ENCODE assay signal across 17 cellular contexts in the genomic region with DNA sequence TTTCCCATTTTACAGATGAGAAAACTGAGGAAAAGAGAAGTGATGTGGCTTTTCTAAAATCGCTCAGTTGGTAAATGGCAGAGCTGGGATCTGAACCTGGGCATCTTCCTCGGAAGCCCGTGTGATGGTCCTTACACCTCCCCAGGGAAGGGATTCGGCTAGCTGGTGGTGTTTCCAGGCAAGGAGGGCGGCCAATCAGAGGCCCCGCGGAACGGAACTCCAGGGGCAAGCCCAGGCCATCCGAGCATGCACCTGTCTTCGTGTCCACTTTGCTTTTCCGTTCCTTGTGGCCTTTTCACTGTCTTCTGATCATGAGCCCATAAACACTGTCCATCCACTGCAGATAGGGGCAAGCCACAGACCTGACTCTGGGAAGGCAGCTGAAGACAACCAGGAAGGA.
A peak's percentile ranks its signal among the peaks of the same experiment; 100 is the strongest.
DNase-seq lines count a peak whose midpoint lies in the region; ATAC-seq, FAIRE-seq and TF ChIP-seq lines count a peak whose summit lies in the region.
"Had no signal": no experiment of that assay in that cellular context is flagged by ENCODE, and none has a peak within 500 bp of the region (broad histone marks: within the 10 kb centered on the region; RNA-seq: fewer than 3 reads in every experiment).

No MANE protein-coding gene starts in this region.

- H3K9me1 ChIP-seq in K562 (ENCODE audit: control insufficient read depth, insufficient read depth, low read length), result no peaks in the 10 kb centered on the region

- no peak overlapping the region for H3K4me2 ChIP-seq in K562 (ENCODE audit: insufficient read depth, low read length)

- H3K36me3 ChIP-seq in K562 (ENCODE audit: control insufficient read depth, insufficient read depth, low read length) (no peaks in the 10 kb centered on the region), endodermal cell (ENCODE audit: control insufficient read depth, insufficient read depth, low read length) (no peaks in the 10 kb centered on the region)
- H3K36me3 ChIP-seq: HAP-1 had no signal

- FAIRE-seq in K562 (lab: Jason Lieb, UNC) (no peak), HTR-8/SVneo (lab: Jason Lieb, UNC) (no peak)
- FAIRE-seq: GM12892, H54 had no signal

- no peak for TF ChIP-seq RAD21 in K562 (CRISPR knock-in tag; conservative IDR thresholded peaks at IDR 0.05 in 1 of 2, IDR thresholded peaks at IDR 0.05 in 1 of 2)

- H3K9me3 ChIP-seq in K562 (replicated peaks; ENCODE audit: control insufficient read depth, insufficient read depth, low read depth, low read length), result no peaks in the 10 kb centered on the region
- no peaks in the 10 kb centered on the region for H3K9me3 ChIP-seq in endodermal cell (ENCODE audit: control insufficient read depth, low read length)
- H3K9me3 ChIP-seq: HAP-1 had no signal

- H3K27me3 Mint-ChIP-seq in endodermal cell (ENCODE audit: insufficient read depth), result peaks cover 60% of the 10 kb centered on the region
- peaks cover 13% of the 10 kb centered on the region for H3K27me3 Mint-ChIP-seq in activated T-cell treated with anti-CD3 and anti-CD28 coated beads, Interleukin-2, amount 50 U/mL, for 4 hours (ENCODE audit: low read depth)

- intact Hi-C loops in K562 (cut with micrococcal nuclease), result loop anchor here (10.0 kb wide), 1 partner anchor 834 kb away; no protein-coding TSS in a partner anchor
- intact Hi-C loops in sciatic nerve (cut with DNase I), result no loop called here

- no peak for TF ChIP-seq CTCF in K562 (IDR thresholded peaks at IDR 0.05 in 2 of 3, conservative IDR thresholded peaks at IDR 0.05 in 1 of 3; ENCODE audit: insufficient read depth in 2 of 3, low read depth in 1 of 3, low read length in 3 of 3)
- no peak for TF ChIP-seq CTCF in endodermal cell (conservative IDR thresholded peaks at IDR 0.05)

- no peak overlapping the region for H3K9ac ChIP-seq in K562 (ENCODE audit: insufficient read depth in 1 of 2, low read depth in 2 of 2, low read length in 2 of 2)
- no peak overlapping the region for H3K9ac ChIP-seq in endodermal cell (ENCODE audit: extremely low read depth, low read length, poor library complexity, severe bottlenecking)

- H3K27me3 ChIP-seq in K562 (ENCODE audit: control insufficient read depth in 2 of 2, insufficient read depth in 2 of 2, low read length in 2 of 2), result peaks cover 16 to 40% of the 10 kb centered on the region in 2 experiments
- peaks cover 32% of the 10 kb centered on the region for H3K27me3 ChIP-seq in endodermal cell (ENCODE audit: control insufficient read depth, insufficient read depth, low read length, poor library complexity, severe bottlenecking)

- H3K4me1 ChIP-seq in K562 (replicated peaks in 1 of 2; ENCODE audit: control insufficient read depth in 2 of 2, insufficient read depth in 2 of 2, low read length in 2 of 2), result no peaks in the 10 kb centered on the region
- no peaks in the 10 kb centered on the region for H3K4me1 ChIP-seq in endodermal cell (ENCODE audit: control insufficient read depth, insufficient read depth, low read length)
- H3K4me1 ChIP-seq: HAP-1 had no signal

- no peak for TF ChIP-seq POLR2A in K562 (conservative IDR thresholded peaks at IDR 0.05)

- in situ Hi-C loops in K562 (cut with MboI), result no loop called here

- ATAC-seq in K562, result no peak
- ATAC-seq in sciatic nerve, result no peak
- ATAC-seq in activated T-cell treated with anti-CD3 and anti-CD28 coated beads, Interleukin-2, amount 50 U/mL, for 4 hours, result no peak

- H3K27ac ChIP-seq in angular gyrus (ENCODE audit: low read depth, low read length), result peak overlapping the region; percentile 73
- no peak overlapping the region for H3K27ac ChIP-seq in K562 (ENCODE audit: extremely low read depth, low read depth, low read length)
- no peak overlapping the region for H3K27ac ChIP-seq in endodermal cell (ENCODE audit: low read depth, low read length)

- no peak overlapping the region for H3K4me3 Mint-ChIP-seq in endodermal cell
- H3K4me3 Mint-ChIP-seq in activated T-cell treated with anti-CD3 and anti-CD28 coated beads, Interleukin-2, amount 50 U/mL, for 4 hours, result no peak overlapping the region
- H3K4me3 Mint-ChIP-seq: CD4-positive, alpha-beta memory T cell; HFFc6 had no signal

- CTCF ChIA-PET in K562 (lab: Yijun Ruan, JAX; ENCODE audit: low intra/inter-chr PET ratio), result interaction anchor here (0.6 kb wide), 1 partner anchor 67 kb away, joined by 3 read pairs; no protein-coding TSS in a partner anchor

- no peaks in the 10 kb centered on the region for H3K79me2 ChIP-seq in K562 (ENCODE audit: control insufficient read depth, insufficient read depth, low read length)

- H3K27ac Mint-ChIP-seq in endodermal cell, result no peak overlapping the region
- H3K27ac Mint-ChIP-seq: HFFc6 had no signal

- H3K4me1 Mint-ChIP-seq in endodermal cell, result peaks cover 11% of the 10 kb centered on the region
- H3K4me1 Mint-ChIP-seq in activated T-cell treated with anti-CD3 and anti-CD28 coated beads, Interleukin-2, amount 50 U/mL, for 4 hours (ENCODE audit: low read depth), result no peaks in the 10 kb centered on the region

- BruUV-seq in K562 (replicated peaks; lab: Mats Ljungman, UMichigan), result no TSS peak

- no peak overlapping the region for H2AFZ ChIP-seq in K562 (ENCODE audit: low read depth, low read length)

- peaks cover 2% of the 10 kb centered on the region; the same call in 1 of the 2 replicates for H4K20me1 ChIP-seq in K562 (replicated peaks; ENCODE audit: control insufficient read depth, insufficient read depth, low read length)

- DNase-seq in K562 (ENCODE audit: extremely low read depth in 1 of 4, low spot score in 3 of 4) (no peak), endodermal cell (peak; percentile 31), sciatic nerve (ENCODE audit: low spot score) (peak; percentile 21), GDM1 (lab: John Stamatoyannopoulos, UW) (no peak), RKO (ENCODE audit: low spot score) (no peak), HTR-8/SVneo (ENCODE audit: insufficient read length, low spot score) (no peak)
- no peak for DNase-seq in activated T-cell treated with anti-CD3 and anti-CD28 coated beads, Interleukin-2, amount 50 U/mL, for 4 hours
- DNase-seq: Calu3; CD4-positive, alpha-beta memory T cell; COR-L47; DMS79 treated with DMSO at 0.1 percent for 48 hours; GOT3; HFFc6 had no signal

- H3K36me3 Mint-ChIP-seq in endodermal cell (ENCODE audit: low read depth), result no peaks in the 10 kb centered on the region
- no peaks in the 10 kb centered on the region for H3K36me3 Mint-ChIP-seq in activated T-cell treated with anti-CD3 and anti-CD28 coated beads, Interleukin-2, amount 50 U/mL, for 4 hours (ENCODE audit: insufficient read depth)
- H3K36me3 Mint-ChIP-seq: CD4-positive, alpha-beta memory T cell had no signal

- peaks cover 5% of the 10 kb centered on the region for H3K9me3 Mint-ChIP-seq in endodermal cell
- no peaks in the 10 kb centered on the region for H3K9me3 Mint-ChIP-seq in activated T-cell treated with anti-CD3 and anti-CD28 coated beads, Interleukin-2, amount 50 U/mL, for 4 hours

- WGBS in K562 (ENCODE audit: insufficient coverage, low coverage, missing lambda C conversion rate), result under 1% methylated on average over 11 of the region's 11 CpGs
- WGBS in endodermal cell (ENCODE audit: insufficient coverage in 1 of 2, insufficient read length in 1 of 2), 2 experiments, result 91 to 93% methylated on average over 10 to 11 of the region's 11 CpGs

- no peak overlapping the region for H3K4me3 ChIP-seq in K562
- no peak overlapping the region for H3K4me3 ChIP-seq in endodermal cell (ENCODE audit: low read length)
- H3K4me3 ChIP-seq: HAP-1 had no signal

- no peak for TF ChIP-seq EP300 in K562 (IDR thresholded peaks at IDR 0.05; ENCODE audit: low read length)

- POLR2A ChIA-PET in K562 (lab: Yijun Ruan, JAX), result interaction anchor here (1.0 kb wide), 1 partner anchor 16 kb away, joined by 3 read pairs; no protein-coding TSS in a partner anchor

TF ChIP-seq in K562, 482 proteins besides CTCF, POLR2A, EP300 and RAD21 (continues in another document):
- TF ChIP-seq, protein P1, sequence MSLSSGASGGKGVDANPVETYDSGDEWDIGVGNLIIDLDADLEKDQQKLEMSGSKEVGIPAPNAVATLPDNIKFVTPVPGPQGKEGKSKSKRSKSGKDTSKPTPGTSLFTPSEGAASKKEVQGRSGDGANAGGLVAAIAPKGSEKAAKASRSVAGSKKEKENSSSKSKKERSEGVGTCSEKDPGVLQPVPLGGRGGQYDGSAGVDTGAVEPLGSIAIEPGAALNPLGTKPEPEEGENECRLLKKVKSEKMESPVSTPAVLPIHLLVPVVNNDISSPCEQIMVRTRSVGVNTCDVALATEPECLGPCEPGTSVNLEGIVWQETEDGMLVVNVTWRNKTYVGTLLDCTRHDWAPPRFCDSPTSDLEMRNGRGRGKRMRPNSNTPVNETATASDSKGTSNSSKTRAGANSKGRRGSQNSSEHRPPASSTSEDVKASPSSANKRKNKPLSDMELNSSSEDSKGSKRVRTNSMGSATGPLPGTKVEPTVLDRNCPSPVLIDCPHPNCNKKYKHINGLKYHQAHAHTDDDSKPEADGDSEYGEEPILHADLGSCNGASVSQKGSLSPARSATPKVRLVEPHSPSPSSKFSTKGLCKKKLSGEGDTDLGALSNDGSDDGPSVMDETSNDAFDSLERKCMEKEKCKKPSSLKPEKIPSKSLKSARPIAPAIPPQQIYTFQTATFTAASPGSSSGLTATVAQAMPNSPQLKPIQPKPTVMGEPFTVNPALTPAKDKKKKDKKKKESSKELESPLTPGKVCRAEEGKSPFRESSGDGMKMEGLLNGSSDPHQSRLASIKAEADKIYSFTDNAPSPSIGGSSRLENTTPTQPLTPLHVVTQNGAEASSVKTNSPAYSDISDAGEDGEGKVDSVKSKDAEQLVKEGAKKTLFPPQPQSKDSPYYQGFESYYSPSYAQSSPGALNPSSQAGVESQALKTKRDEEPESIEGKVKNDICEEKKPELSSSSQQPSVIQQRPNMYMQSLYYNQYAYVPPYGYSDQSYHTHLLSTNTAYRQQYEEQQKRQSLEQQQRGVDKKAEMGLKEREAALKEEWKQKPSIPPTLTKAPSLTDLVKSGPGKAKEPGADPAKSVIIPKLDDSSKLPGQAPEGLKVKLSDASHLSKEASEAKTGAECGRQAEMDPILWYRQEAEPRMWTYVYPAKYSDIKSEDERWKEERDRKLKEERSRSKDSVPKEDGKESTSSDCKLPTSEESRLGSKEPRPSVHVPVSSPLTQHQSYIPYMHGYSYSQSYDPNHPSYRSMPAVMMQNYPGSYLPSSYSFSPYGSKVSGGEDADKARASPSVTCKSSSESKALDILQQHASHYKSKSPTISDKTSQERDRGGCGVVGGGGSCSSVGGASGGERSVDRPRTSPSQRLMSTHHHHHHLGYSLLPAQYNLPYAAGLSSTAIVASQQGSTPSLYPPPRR (CRISPR knock-in tag; IDR thresholded peaks at IDR 0.05; ENCODE audit: borderline replicate concordance), result no peak
- TF ChIP-seq LCOR (CRISPR knock-in tag; IDR thresholded peaks at IDR 0.05), result no peak
- TF ChIP-seq, protein P2, sequence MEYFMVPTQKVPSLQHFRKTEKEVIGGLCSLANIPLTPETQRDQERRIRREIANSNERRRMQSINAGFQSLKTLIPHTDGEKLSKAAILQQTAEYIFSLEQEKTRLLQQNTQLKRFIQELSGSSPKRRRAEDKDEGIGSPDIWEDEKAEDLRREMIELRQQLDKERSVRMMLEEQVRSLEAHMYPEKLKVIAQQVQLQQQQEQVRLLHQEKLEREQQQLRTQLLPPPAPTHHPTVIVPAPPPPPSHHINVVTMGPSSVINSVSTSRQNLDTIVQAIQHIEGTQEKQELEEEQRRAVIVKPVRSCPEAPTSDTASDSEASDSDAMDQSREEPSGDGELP (CRISPR knock-in tag; IDR thresholded peaks at IDR 0.05; ENCODE audit: borderline replicate concordance), result no peak
- no peak for TF ChIP-seq ZKSCAN3 (CRISPR knock-in tag; IDR thresholded peaks at IDR 0.05)

Comparison
In these comparisons a context has a peak if more than half of its experiments do, and no peak if none do; other contexts are left out.
1. DNase-seq: peak in endodermal cell (single experiment) and sciatic nerve (single experiment); none in K562 (0 of 4), GDM1 (single experiment), activated T-cell treated with anti-CD3 and anti-CD28 coated beads, Interleukin-2, amount 50 U/mL, for 4 hours (single experiment), RKO (single experiment) and HTR-8/SVneo (single experiment).